ENCODE assay signal across 1 cellular context in the genomic region with DNA sequence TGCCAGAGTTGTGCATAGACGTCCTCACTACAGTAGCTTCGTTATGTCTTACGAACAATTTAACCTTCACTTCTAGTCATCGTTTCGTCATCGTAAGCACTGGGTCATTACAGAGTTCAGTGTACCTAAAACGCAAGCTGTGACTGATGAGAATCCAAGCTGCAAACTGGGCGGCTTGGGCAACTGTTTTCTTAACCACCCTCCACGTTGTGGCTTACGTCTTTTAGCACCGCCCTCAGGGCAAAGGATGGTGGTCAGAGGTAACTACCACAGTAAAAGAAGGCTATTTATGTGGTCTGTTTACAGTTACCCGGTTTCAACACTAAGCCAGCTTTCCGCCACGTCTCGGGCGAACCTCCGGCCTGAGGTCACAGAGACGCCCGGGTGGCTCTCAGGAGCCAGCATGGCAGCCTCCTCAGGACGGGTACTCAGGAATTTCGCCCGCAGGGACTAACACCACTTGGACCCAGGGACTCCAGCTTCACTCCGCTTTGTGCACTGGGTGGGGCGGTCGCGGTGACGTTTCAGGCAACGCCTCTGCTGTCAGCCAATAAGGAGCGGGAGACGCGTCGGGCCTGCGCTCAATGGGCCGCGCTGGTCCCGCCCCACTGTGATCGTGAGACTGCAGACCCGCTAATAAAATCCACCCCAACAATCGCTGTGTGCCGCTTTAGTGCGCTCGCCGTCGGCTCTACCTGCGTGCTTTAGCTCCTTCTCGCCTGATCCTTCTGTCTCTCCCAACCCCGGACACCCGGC.
TF ChIP-seq lines count a peak whose summit lies in the region.

CTH (plus strand) TSS at position 665 of the 756 bp plus-strand sequence. CDS start 148 bp downstream, outside the sequence.

TF ChIP-seq in HepG2, 621 proteins besides CTCF, POLR2A, EP300 and RAD21 (continued from another document and continues in another):
- TF ChIP-seq, protein P1, sequence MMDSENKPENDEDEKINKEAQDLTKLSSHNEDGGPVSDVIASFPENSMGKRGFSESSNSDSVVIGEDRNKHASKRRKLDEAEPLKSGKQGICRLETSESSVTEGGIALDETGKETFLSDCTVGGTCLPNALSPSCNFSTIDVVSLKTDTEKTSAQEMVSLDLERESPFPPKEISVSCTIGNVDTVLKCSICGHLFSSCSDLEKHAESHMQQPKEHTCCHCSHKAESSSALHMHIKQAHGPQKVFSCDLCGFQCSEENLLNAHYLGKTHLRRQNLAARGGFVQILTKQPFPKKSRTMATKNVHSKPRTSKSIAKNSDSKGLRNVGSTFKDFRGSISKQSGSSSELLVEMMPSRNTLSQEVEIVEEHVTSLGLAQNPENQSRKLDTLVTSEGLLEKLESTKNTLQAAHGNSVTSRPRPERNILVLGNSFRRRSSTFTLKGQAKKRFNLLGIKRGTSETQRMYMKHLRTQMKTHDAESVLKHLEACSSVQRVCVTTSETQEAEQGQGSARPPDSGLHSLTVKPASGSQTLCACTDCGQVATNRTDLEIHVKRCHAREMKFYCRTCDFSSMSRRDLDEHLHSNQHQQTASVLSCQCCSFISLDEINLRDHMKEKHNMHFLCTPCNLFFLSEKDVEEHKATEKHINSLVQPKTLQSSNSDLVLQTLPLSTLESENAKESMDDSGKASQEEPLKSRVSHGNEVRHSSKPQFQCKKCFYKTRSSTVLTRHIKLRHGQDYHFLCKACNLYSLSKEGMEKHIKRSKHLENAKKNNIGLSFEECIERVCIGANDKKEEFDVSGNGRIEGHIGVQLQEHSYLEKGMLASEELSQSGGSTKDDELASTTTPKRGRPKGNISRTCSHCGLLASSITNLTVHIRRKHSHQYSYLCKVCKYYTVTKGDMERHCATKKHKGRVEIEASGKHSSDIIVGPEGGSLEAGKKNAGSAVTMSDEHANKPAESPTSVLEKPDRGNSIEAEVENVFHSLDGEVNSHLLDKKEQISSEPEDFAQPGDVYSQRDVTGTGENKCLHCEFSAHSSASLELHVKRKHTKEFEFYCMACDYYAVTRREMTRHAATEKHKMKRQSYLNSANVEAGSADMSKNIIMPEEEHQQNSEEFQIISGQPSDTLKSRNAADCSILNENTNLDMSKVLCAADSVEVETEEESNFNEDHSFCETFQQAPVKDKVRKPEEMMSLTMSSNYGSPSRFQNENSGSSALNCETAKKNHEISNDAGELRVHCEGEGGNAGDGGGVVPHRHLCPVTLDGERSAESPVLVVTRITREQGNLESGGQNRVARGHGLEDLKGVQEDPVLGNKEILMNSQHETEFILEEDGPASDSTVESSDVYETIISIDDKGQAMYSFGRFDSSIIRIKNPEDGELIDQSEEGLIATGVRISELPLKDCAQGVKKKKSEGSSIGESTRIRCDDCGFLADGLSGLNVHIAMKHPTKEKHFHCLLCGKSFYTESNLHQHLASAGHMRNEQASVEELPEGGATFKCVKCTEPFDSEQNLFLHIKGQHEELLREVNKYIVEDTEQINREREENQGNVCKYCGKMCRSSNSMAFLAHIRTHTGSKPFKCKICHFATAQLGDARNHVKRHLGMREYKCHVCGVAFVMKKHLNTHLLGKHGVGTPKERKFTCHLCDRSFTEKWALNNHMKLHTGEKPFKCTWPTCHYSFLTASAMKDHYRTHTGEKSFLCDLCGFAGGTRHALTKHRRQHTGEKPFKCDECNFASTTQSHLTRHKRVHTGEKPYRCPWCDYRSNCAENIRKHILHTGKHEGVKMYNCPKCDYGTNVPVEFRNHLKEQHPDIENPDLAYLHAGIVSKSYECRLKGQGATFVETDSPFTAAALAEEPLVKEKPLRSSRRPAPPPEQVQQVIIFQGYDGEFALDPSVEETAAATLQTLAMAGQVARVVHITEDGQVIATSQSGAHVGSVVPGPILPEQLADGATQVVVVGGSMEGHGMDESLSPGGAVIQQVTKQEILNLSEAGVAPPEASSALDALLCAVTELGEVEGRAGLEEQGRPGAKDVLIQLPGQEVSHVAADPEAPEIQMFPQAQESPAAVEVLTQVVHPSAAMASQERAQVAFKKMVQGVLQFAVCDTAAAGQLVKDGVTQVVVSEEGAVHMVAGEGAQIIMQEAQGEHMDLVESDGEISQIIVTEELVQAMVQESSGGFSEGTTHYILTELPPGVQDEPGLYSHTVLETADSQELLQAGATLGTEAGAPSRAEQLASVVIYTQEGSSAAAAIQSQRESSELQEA (CRISPR knock-in tag; IDR thresholded peaks at IDR 0.05; ENCODE audit: not compliant biosample characterization), result peak; percentile 80
- TF ChIP-seq KLF9 (CRISPR knock-in tag; IDR thresholded peaks at IDR 0.05; ENCODE audit: low read depth) (no peak), PHF21A (CRISPR knock-in tag; IDR thresholded peaks at IDR 0.05) (peak; percentile 89), ZNF3 (CRISPR knock-in tag; IDR thresholded peaks at IDR 0.05) (no peak), SRSF1 (optimal IDR thresholded peaks at IDR 0.05; ENCODE audit: low read depth, low read length) (no peak), ELF1 (CRISPR knock-in tag; IDR thresholded peaks at IDR 0.05) (no peak; the same call in 1 of the 2 replicates), NFIC (IDR thresholded peaks at IDR 0.05; ENCODE audit: low read length) (0 out of 2 replicates have a peak, but pooled peaks have one; percentile 5), STAT6 (CRISPR knock-in tag; IDR thresholded peaks at IDR 0.05; ENCODE audit: borderline replicate concordance) (no peak; the same call in 1 of the 2 replicates), ZUFSP (CRISPR knock-in tag; IDR thresholded peaks at IDR 0.05; ENCODE audit: borderline replicate concordance) (no peak), GATAD2A (CRISPR knock-in tag; IDR thresholded peaks at IDR 0.05) (peak; percentile 10; the same call in 1 of the 2 replicates), BORCS8-MEF2B (CRISPR knock-in tag; IDR thresholded peaks at IDR 0.05) (no peak), ZNF607 (CRISPR knock-in tag; IDR thresholded peaks at IDR 0.05; ENCODE audit: borderline replicate concordance) (peak; percentile 86), YY1 (IDR thresholded peaks at IDR 0.05; ENCODE audit: insufficient read depth, insufficient replicate concordance, low read depth, low read length) (peak; percentile 85)
- TF ChIP-seq, protein P2, sequence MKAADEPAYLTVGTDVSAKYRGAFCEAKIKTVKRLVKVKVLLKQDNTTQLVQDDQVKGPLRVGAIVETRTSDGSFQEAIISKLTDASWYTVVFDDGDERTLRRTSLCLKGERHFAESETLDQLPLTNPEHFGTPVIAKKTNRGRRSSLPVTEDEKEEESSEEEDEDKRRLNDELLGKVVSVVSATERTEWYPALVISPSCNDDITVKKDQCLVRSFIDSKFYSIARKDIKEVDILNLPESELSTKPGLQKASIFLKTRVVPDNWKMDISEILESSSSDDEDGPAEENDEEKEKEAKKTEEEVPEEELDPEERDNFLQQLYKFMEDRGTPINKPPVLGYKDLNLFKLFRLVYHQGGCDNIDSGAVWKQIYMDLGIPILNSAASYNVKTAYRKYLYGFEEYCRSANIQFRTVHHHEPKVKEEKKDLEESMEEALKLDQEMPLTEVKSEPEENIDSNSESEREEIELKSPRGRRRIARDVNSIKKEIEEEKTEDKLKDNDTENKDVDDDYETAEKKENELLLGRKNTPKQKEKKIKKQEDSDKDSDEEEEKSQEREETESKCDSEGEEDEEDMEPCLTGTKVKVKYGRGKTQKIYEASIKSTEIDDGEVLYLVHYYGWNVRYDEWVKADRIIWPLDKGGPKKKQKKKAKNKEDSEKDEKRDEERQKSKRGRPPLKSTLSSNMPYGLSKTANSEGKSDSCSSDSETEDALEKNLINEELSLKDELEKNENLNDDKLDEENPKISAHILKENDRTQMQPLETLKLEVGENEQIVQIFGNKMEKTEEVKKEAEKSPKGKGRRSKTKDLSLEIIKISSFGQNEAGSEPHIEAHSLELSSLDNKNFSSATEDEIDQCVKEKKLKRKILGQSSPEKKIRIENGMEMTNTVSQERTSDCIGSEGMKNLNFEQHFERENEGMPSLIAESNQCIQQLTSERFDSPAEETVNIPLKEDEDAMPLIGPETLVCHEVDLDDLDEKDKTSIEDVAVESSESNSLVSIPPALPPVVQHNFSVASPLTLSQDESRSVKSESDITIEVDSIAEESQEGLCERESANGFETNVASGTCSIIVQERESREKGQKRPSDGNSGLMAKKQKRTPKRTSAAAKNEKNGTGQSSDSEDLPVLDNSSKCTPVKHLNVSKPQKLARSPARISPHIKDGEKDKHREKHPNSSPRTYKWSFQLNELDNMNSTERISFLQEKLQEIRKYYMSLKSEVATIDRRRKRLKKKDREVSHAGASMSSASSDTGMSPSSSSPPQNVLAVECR (CRISPR knock-in tag; IDR thresholded peaks at IDR 0.05; ENCODE audit: borderline replicate concordance), result peak; percentile 85; the same call in 1 of the 2 replicates
- TF ChIP-seq, protein P3, sequence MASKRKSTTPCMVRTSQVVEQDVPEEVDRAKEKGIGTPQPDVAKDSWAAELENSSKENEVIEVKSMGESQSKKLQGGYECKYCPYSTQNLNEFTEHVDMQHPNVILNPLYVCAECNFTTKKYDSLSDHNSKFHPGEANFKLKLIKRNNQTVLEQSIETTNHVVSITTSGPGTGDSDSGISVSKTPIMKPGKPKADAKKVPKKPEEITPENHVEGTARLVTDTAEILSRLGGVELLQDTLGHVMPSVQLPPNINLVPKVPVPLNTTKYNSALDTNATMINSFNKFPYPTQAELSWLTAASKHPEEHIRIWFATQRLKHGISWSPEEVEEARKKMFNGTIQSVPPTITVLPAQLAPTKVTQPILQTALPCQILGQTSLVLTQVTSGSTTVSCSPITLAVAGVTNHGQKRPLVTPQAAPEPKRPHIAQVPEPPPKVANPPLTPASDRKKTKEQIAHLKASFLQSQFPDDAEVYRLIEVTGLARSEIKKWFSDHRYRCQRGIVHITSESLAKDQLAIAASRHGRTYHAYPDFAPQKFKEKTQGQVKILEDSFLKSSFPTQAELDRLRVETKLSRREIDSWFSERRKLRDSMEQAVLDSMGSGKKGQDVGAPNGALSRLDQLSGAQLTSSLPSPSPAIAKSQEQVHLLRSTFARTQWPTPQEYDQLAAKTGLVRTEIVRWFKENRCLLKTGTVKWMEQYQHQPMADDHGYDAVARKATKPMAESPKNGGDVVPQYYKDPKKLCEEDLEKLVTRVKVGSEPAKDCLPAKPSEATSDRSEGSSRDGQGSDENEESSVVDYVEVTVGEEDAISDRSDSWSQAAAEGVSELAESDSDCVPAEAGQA (IDR thresholded peaks at IDR 0.05; ENCODE audit: low read depth), result peak; percentile 86; the same call in 1 of the 2 replicates
- TF ChIP-seq, protein P3 (CRISPR knock-in tag; IDR thresholded peaks at IDR 0.05; ENCODE audit: borderline replicate concordance), result no peak
- TF ChIP-seq, protein P4, sequence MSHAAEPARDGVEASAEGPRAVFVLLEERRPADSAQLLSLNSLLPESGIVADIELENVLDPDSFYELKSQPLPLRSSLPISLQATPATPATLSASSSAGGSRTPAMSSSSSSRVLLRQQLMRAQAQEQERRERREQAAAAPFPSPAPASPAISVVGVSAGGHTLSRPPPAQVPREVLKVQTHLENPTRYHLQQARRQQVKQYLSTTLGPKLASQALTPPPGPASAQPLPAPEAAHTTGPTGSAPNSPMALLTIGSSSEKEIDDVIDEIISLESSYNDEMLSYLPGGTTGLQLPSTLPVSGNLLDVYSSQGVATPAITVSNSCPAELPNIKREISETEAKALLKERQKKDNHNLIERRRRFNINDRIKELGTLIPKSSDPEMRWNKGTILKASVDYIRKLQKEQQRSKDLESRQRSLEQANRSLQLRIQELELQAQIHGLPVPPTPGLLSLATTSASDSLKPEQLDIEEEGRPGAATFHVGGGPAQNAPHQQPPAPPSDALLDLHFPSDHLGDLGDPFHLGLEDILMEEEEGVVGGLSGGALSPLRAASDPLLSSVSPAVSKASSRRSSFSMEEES (CRISPR knock-in tag; IDR thresholded peaks at IDR 0.05), result peak; percentile 29; the same call in 1 of the 2 replicates
- TF ChIP-seq, protein P5, sequence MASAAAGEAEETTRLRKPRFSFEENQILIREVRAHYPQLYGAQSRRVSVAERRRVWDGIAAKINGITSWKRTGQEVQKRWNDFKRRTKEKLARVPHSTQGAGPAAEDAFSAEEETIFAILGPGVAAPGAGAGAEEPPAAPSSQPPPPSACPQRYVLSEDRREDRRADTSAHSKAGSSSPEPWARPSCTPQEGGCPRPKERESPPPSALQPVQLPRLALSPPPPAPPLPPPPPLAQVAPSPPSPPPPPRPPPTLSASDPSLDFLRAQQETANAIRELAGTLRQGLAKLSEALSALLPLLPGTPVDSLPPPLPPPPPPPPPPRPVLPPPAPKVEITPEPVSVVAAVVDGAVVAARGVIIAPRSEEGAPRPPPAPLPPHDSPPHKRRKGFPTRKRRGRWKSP (CRISPR knock-in tag; IDR thresholded peaks at IDR 0.05), result peak; percentile 81
